In genomic region chr10:128505346-128505745, GRCh38 we compare ENCODE assay signal across 17 cellular contexts.
DNase-seq lines count a peak whose midpoint lies in the region; TF ChIP-seq lines count a peak whose summit lies in the region.
"Had no signal": no experiment of that assay in that cellular context is flagged by ENCODE, and none has a peak within 500 bp of the region (broad histone marks: within the 10 kb centered on the region; RNA-seq: fewer than 3 reads in every experiment).

No MANE protein-coding gene starts in this region.

- no peaks in the 10 kb centered on the region for H3K79me2 ChIP-seq in neural progenitor cell (ENCODE audit: low read depth)
- H3K79me2 ChIP-seq in OCI-LY7 (ENCODE audit: insufficient read depth, low read depth, low read length) = no peaks in the 10 kb centered on the region

- TF ChIP-seq CTCF in neural progenitor cell (IDR thresholded peaks at IDR 0.05) (no peak), OCI-LY7 (conservative IDR thresholded peaks at IDR 0.05; ENCODE audit: low read length) (no peak)

- no peaks in the 10 kb centered on the region for H3K9me2 ChIP-seq in OCI-LY7 (ENCODE audit: insufficient read depth, low read length)

- peak overlapping the region; percentile 30 for H3K4me2 ChIP-seq in neural progenitor cell
- no peak overlapping the region for H3K4me2 ChIP-seq in OCI-LY7 (ENCODE audit: low read length)
- H3K4me2 ChIP-seq: BLaER1 had no signal

- peak overlapping the region; percentile 67 for H3K27ac Mint-ChIP-seq in neural progenitor cell
- no peak overlapping the region for H3K27ac Mint-ChIP-seq in CD8-positive, alpha-beta memory T cell
- H3K27ac Mint-ChIP-seq: CD14-positive monocyte; CD4-positive, alpha-beta memory T cell; CD4-positive, CD25-positive, alpha-beta regulatory T cell had no signal

- peaks cover 5% of the 10 kb centered on the region for H3F3A ChIP-seq in neural progenitor cell (ENCODE audit: low read depth)

- H3K9me3 Mint-ChIP-seq in neural progenitor cell = peaks cover 6% of the 10 kb centered on the region
- H3K9me3 Mint-ChIP-seq in CD8-positive, alpha-beta memory T cell = peaks cover 0 to 3% (median 0%) of the 10 kb centered on the region in 5 donors

- POLR2A ChIA-PET in CD8-positive, alpha-beta memory T cell (lab: Charles Lee) = no interaction called here
- POLR2A ChIA-PET in OCI-LY7 (lab: Charles Lee) = no interaction called here

- H3K27me3 ChIP-seq in H7 (ENCODE audit: control insufficient read depth, insufficient read depth, low read length) (no peaks in the 10 kb centered on the region; the same call in 1 of the 2 replicates), neural progenitor cell (no peaks in the 10 kb centered on the region)
- H3K27me3 ChIP-seq in CD8-positive, alpha-beta memory T cell (ENCODE audit: insufficient read depth, low read length, poor library complexity, severe bottlenecking) = no peaks in the 10 kb centered on the region
- H3K27me3 ChIP-seq: BE2C, BLaER1 had no signal

- H3K4me3 ChIP-seq in H7 (ENCODE audit: insufficient read depth, low read depth, low read length) (no peak overlapping the region), neural progenitor cell (no peak overlapping the region), OCI-LY7 (ENCODE audit: low read depth, low read length, poor library complexity, severe bottlenecking) (no peak overlapping the region)
- no peak overlapping the region for H3K4me3 ChIP-seq in CD8-positive, alpha-beta memory T cell (ENCODE audit: low read length)
- H3K4me3 ChIP-seq: BLaER1 had no signal

- no peaks in the 10 kb centered on the region for H3K36me3 ChIP-seq in H7 (replicated peaks; ENCODE audit: control insufficient read depth, insufficient read depth, low read length)
- H3K36me3 ChIP-seq in neural progenitor cell = no peaks in the 10 kb centered on the region
- H3K36me3 ChIP-seq in CD8-positive, alpha-beta memory T cell (ENCODE audit: insufficient read depth, low read length) = no peaks in the 10 kb centered on the region
- no peaks in the 10 kb centered on the region for H3K36me3 ChIP-seq in OCI-LY7 (ENCODE audit: insufficient read depth, low read length)
- H3K36me3 ChIP-seq: BE2C, BLaER1 had no signal

- H4K20me1 ChIP-seq in neural progenitor cell (ENCODE audit: low read depth) = no peaks in the 10 kb centered on the region
- H4K20me1 ChIP-seq in OCI-LY7 (ENCODE audit: insufficient read depth, low read length) = no peaks in the 10 kb centered on the region
- H4K20me1 ChIP-seq: BLaER1 had no signal

- H3K4me1 ChIP-seq in neural progenitor cell (peaks cover 15% of the 10 kb centered on the region), OCI-LY7 (ENCODE audit: insufficient read depth, low read length, poor library complexity, severe bottlenecking) (no peaks in the 10 kb centered on the region)
- H3K4me1 ChIP-seq in CD8-positive, alpha-beta memory T cell (ENCODE audit: insufficient read depth, low read length) = no peaks in the 10 kb centered on the region
- H3K4me1 ChIP-seq: BE2C, BLaER1, Caco-2 had no signal

- no peak overlapping the region for H3K4me3 Mint-ChIP-seq in neural progenitor cell
- no peak overlapping the region for H3K4me3 Mint-ChIP-seq in CD8-positive, alpha-beta memory T cell
- H3K4me3 Mint-ChIP-seq: CD14-positive monocyte; CD4-positive, alpha-beta memory T cell; CD4-positive, CD25-positive, alpha-beta regulatory T cell had no signal

- no peak overlapping the region for H2AFZ ChIP-seq in neural progenitor cell (replicated peaks)
- no peak overlapping the region for H2AFZ ChIP-seq in OCI-LY7 (ENCODE audit: low read length)

- no peaks in the 10 kb centered on the region for H3K9me3 ChIP-seq in neural progenitor cell (ENCODE audit: low read depth)
- H3K9me3 ChIP-seq in CD8-positive, alpha-beta memory T cell (ENCODE audit: low read length) = no peaks in the 10 kb centered on the region
- H3K9me3 ChIP-seq in OCI-LY7 (ENCODE audit: low read length) = no peaks in the 10 kb centered on the region
- H3K9me3 ChIP-seq: BE2C, Caco-2 had no signal

- no TSS peak for BruUV-seq in OCI-LY7 (replicated peaks; lab: Mats Ljungman, UMichigan)

- peaks cover 2% of the 10 kb centered on the region for H3K36me3 Mint-ChIP-seq in neural progenitor cell
- H3K36me3 Mint-ChIP-seq in CD8-positive, alpha-beta memory T cell = no peaks in the 10 kb centered on the region
- H3K36me3 Mint-ChIP-seq: CD14-positive monocyte; CD4-positive, alpha-beta memory T cell; CD4-positive, CD25-positive, alpha-beta regulatory T cell had no signal

- intact Hi-C loops in OCI-LY7 (cut with micrococcal nuclease; ENCODE audit: unreplicated experiment) = no loop called here

- CTCF ChIA-PET in CD8-positive, alpha-beta memory T cell (lab: Charles Lee) = no interaction called here
- CTCF ChIA-PET in OCI-LY7 (lab: Charles Lee; ENCODE audit: unreplicated experiment) = no interaction called here

- no peak overlapping the region for H3K27ac ChIP-seq in neural progenitor cell
- no peak overlapping the region for H3K27ac ChIP-seq in CD8-positive, alpha-beta memory T cell (ENCODE audit: low read depth, low read length)
- H3K27ac ChIP-seq in OCI-LY7 (ENCODE audit: low read depth, low read length, poor library complexity, severe bottlenecking) = no peak overlapping the region
- H3K27ac ChIP-seq: BLaER1 had no signal

- no peaks in the 10 kb centered on the region for H3K27me3 Mint-ChIP-seq in neural progenitor cell (ENCODE audit: insufficient read depth, low read depth)
- peaks cover 0 to 4% of the 10 kb centered on the region in 2 donors for H3K27me3 Mint-ChIP-seq in CD8-positive, alpha-beta memory T cell

- H3K4me1 Mint-ChIP-seq in neural progenitor cell = peaks cover 14% of the 10 kb centered on the region
- H3K4me1 Mint-ChIP-seq in CD8-positive, alpha-beta memory T cell = no peaks in the 10 kb centered on the region
- H3K4me1 Mint-ChIP-seq: CD14-positive monocyte; CD4-positive, CD25-positive, alpha-beta regulatory T cell had no signal

- H3K9ac ChIP-seq in neural progenitor cell = no peak overlapping the region
- H3K9ac ChIP-seq: BLaER1 had no signal

- DNase-seq in H7 (peak; percentile 51), neural progenitor cell (ENCODE audit: low spot score) (peak; percentile 67), OCI-LY7 (ENCODE audit: low spot score) (no peak)
- DNase-seq in CD8-positive, alpha-beta memory T cell = no peak
- no peak for DNase-seq in effector CD8-positive, alpha-beta T cell (lab: John Stamatoyannopoulos, UW)
- DNase-seq: 8988T; ACHN; BE2C; C1 segment of cervical spinal cord; Caco-2; Calu3; CD4-positive, alpha-beta memory T cell; CD4-positive, CD25-positive, alpha-beta regulatory T cell; DMS79 treated with DMSO at 0.1 percent for 48 hours; GF-D8 had no signal

Comparison
In these comparisons a context has a peak if more than half of its experiments do, and no peak if none do; other contexts are left out.
1. DNase-seq: peak in H7 (single experiment) and neural progenitor cell (single experiment); none in CD8-positive, alpha-beta memory T cell (0 of 5), OCI-LY7 (single experiment) and effector CD8-positive, alpha-beta T cell (single experiment).